Comparison of ENCODE assay signal across 2 cellular contexts in genomic region chr2:189763908-189764661, GRCh38.
TF ChIP-seq lines count a peak whose summit lies in the region.

No MANE protein-coding gene starts in this region.

TF ChIP-seq in GM12878, 131 proteins besides CTCF, POLR2A, EP300 and RAD21:
- no peak for TF ChIP-seq NBN (IDR thresholded peaks at IDR 0.05)
- no peak for TF ChIP-seq ZNF274 (IDR thresholded peaks at IDR 0.05; ENCODE audit: insufficient read depth, insufficient read length)
- no peak for TF ChIP-seq CHD2 (IDR thresholded peaks at IDR 0.05; ENCODE audit: borderline replicate concordance, low read depth, low read length)
- no peak for TF ChIP-seq ZNF622 (IDR thresholded peaks at IDR 0.05)
- TF ChIP-seq ATF3 (IDR thresholded peaks at IDR 0.05; ENCODE audit: borderline replicate concordance, extremely low read depth, low read depth, low read length): no peak
- TF ChIP-seq HDAC2 (IDR thresholded peaks at IDR 0.05): no peak
- TF ChIP-seq SUZ12 (IDR thresholded peaks at IDR 0.05; ENCODE audit: unreplicated experiment): no peak
- TF ChIP-seq IKZF2 (IDR thresholded peaks at IDR 0.05): no peak
- no peak for TF ChIP-seq TCF3 (IDR thresholded peaks at IDR 0.05; ENCODE audit: borderline replicate concordance, insufficient read depth, low read depth, low read length)
TF ChIP-seq in GM12878: peak in this region for 0.

TF ChIP-seq in neural cell, 6 proteins besides CTCF, POLR2A, EP300 and RAD21:
- TF ChIP-seq TAF1 (IDR thresholded peaks at IDR 0.05; ENCODE audit: low read depth) (no peak), POLR2AphosphoS5 (IDR thresholded peaks at IDR 0.05) (no peak)
TF ChIP-seq in neural cell: peak in this region for 0.
